ENCODE assay signal across 11 cellular contexts in genomic region chr11:10310301-10310841, GRCh38. TPM values are rescaled to one million over a fixed set of nuclear protein-coding genes. Genes with fewer than 3 reads are reported as not detected.
DNase-seq lines count a peak whose midpoint lies in the region; ATAC-seq, FAIRE-seq and TF ChIP-seq lines count a peak whose summit lies in the region.
"Had no signal": no experiment of that assay in that cellular context is flagged by ENCODE, and none has a peak within 500 bp of the region (broad histone marks: within the 10 kb centered on the region; RNA-seq: fewer than 3 reads in every experiment).

No MANE protein-coding gene starts in this region.

- no CpG with 5 or more reads among the region's 3 CpGs for WGBS in IMR-90 (ENCODE audit: extremely low coverage in 2 of 2, insufficient read length in 1 of 2), 2 experiments

- peak overlapping the region; percentile 4; the same call in 1 of the 3 replicates for H2BK15ac ChIP-seq in IMR-90 (ENCODE audit: low read depth, low read length)

- H2BK20ac ChIP-seq in IMR-90 (ENCODE audit: low read depth, low read length): peak overlapping the region; percentile 33; the same call in 1 of the 2 replicates

- no peak overlapping the region for H3K27ac ChIP-seq in IMR-90 (ENCODE audit: insufficient read depth, low read length)
- H3K27ac ChIP-seq in colonic mucosa: peak overlapping the region; percentile 97
- peak overlapping the region; percentile 85 to 93 (median 89) for H3K27ac ChIP-seq in gastrocnemius medialis
- H3K27ac ChIP-seq in effector memory CD4-positive, alpha-beta T cell (ENCODE audit: insufficient read depth, low read length, poor library complexity, severe bottlenecking): no peak overlapping the region

- H3K4me1 ChIP-seq in IMR-90 (ENCODE audit: control insufficient read depth, insufficient read depth, low read length) (peaks cover 5% of the 10 kb centered on the region), colonic mucosa (peaks cover 5% of the 10 kb centered on the region), gastrocnemius medialis (peaks cover 34 to 42% of the 10 kb centered on the region in 2 donors)
- H3K4me1 ChIP-seq in effector memory CD4-positive, alpha-beta T cell (ENCODE audit: control insufficient read depth, insufficient read depth, low read length, poor library complexity, severe bottlenecking): peaks cover 30% of the 10 kb centered on the region

- H4K8ac ChIP-seq in IMR-90 (ENCODE audit: low read depth in 2 of 2, low read length in 2 of 2): no peak overlapping the region; a peak in 1 of 4 replicates

- H3K9ac ChIP-seq in IMR-90 (ENCODE audit: low read depth, low read length): no peak overlapping the region
- no peak overlapping the region for H3K9ac ChIP-seq in colonic mucosa (ENCODE audit: low read depth in 2 of 2, low read length in 2 of 2)

- peak overlapping the region; percentile 19; the same call in 1 of the 2 replicates for H3K18ac ChIP-seq in IMR-90 (ENCODE audit: low read depth, low read length)

- peak overlapping the region; percentile 31; the same call in 1 of the 2 replicates for H3K4ac ChIP-seq in IMR-90 (ENCODE audit: low read depth, low read length)

- H2AK9ac ChIP-seq in IMR-90 (replicated peaks; ENCODE audit: low read depth, low read length, poor library complexity): no peak overlapping the region

- H3K14ac ChIP-seq in IMR-90 (replicated peaks; ENCODE audit: low read depth, low read length): no peak overlapping the region

- peaks cover 38% of the 10 kb centered on the region for H4K20me1 ChIP-seq in IMR-90 (ENCODE audit: insufficient read depth, low read length)

- H3K9me1 ChIP-seq in IMR-90 (ENCODE audit: insufficient read depth, low read length): peaks cover 4% of the 10 kb centered on the region; the same call in 1 of the 2 replicates

- H2AFZ ChIP-seq in IMR-90 (replicated peaks; ENCODE audit: low read length, poor library complexity): no peak overlapping the region

- DNase-seq in GM12891 (ENCODE audit: insufficient read length, low spot score) (no peak), IMR-90 (peak; percentile 68), colonic mucosa (no peak), gastrocnemius medialis (no peak)
- no peak for DNase-seq in activated effector memory CD4-positive, alpha-beta T cell treated with anti-CD3 and anti-CD28 coated beads, Interleukin-2, amount 50 U/mL, for 16 hours
- no peak for DNase-seq in effector memory CD4-positive, alpha-beta T cell
- DNase-seq: activated T-cell treated with anti-CD3 and anti-CD28 coated beads, Interleukin-2, amount 50 U/mL, for 72 hours; mucosa of descending colon; NCI-H1436 had no signal

- TF ChIP-seq CTCF in IMR-90 (conservative IDR thresholded peaks at IDR 0.05; ENCODE audit: low read depth, low read length) (0 out of 2 replicates have a peak, but pooled peaks have one; percentile 6), colonic mucosa (IDR thresholded peaks at IDR 0.05) (no peak), gastrocnemius medialis (IDR thresholded peaks at IDR 0.05 in 4 of 5, conservative IDR thresholded peaks at IDR 0.05 in 1 of 5) (no peak)

- TF ChIP-seq RAD21 in IMR-90 (IDR thresholded peaks at IDR 0.05; ENCODE audit: low read length): no peak

- no peak overlapping the region for H4K91ac ChIP-seq in IMR-90 (ENCODE audit: insufficient read depth, low read depth, low read length)

- intact Hi-C loops in IMR-90 (cut with micrococcal nuclease) (no loop called here), colonic mucosa (cut with DNase I) (no loop called here), gastrocnemius medialis (cut with DNase I; ENCODE audit: low total_unique reads) (no loop called here)

- no peak overlapping the region for H4K5ac ChIP-seq in IMR-90 (ENCODE audit: low read depth, low read length)

- no peaks in the 10 kb centered on the region for H3K9me3 ChIP-seq in IMR-90 (ENCODE audit: control insufficient read depth, insufficient read depth, low read length)
- no peaks in the 10 kb centered on the region for H3K9me3 ChIP-seq in colonic mucosa
- H3K9me3 ChIP-seq in gastrocnemius medialis: no peaks in the 10 kb centered on the region
- no peaks in the 10 kb centered on the region for H3K9me3 ChIP-seq in effector memory CD4-positive, alpha-beta T cell (ENCODE audit: control insufficient read depth, low read length)
- H3K9me3 ChIP-seq: mucosa of descending colon had no signal

- H2BK5ac ChIP-seq in IMR-90 (ENCODE audit: low read depth, low read length, poor library complexity, severe bottlenecking): peak overlapping the region; percentile 39

- no peak overlapping the region for H3K56ac ChIP-seq in IMR-90 (ENCODE audit: extremely low read depth, insufficient read depth, low read length)

- H3K4me3 ChIP-seq in IMR-90 (ENCODE audit: insufficient read depth, low read depth, low read length) (no peak overlapping the region), colonic mucosa (no peak overlapping the region), gastrocnemius medialis (no peak overlapping the region)
- no peak overlapping the region for H3K4me3 ChIP-seq in effector memory CD4-positive, alpha-beta T cell (ENCODE audit: insufficient read depth, low read depth, low read length, poor library complexity, severe bottlenecking)
- H3K4me3 ChIP-seq: mucosa of descending colon, smooth muscle cell had no signal

- FAIRE-seq in GM12891 (lab: Jason Lieb, UNC): peak; percentile 68

- no TSS peak for BruUV-seq in IMR-90 (replicated peaks; lab: Mats Ljungman, UMichigan)

- H3K79me1 ChIP-seq in IMR-90 (ENCODE audit: low read depth in 1 of 2, low read length in 2 of 2): peaks cover 0 to 17% of the 10 kb centered on the region in 2 experiments; a peak in 2 of 4 replicates

- H2BK120ac ChIP-seq in IMR-90 (ENCODE audit: low read depth, low read length): peak overlapping the region; percentile 29; the same call in 1 of the 2 replicates

- H3K4me2 ChIP-seq in IMR-90 (ENCODE audit: low read depth, low read length): no peak overlapping the region
- H3K4me2 ChIP-seq: smooth muscle cell had no signal

- no peak overlapping the region for H3K23ac ChIP-seq in IMR-90 (ENCODE audit: low read depth, low read length)

- dilution Hi-C loops in IMR-90 (cut with HindIII; ENCODE audit: low sequenced_read_pairs, unreplicated experiment): no loop called here

- peaks cover 22% of the 10 kb centered on the region for H3K36me3 ChIP-seq in IMR-90 (ENCODE audit: control insufficient read depth, insufficient read depth, low read length)
- H3K36me3 ChIP-seq in colonic mucosa: no peaks in the 10 kb centered on the region
- H3K36me3 ChIP-seq in gastrocnemius medialis: no peaks in the 10 kb centered on the region
- no peaks in the 10 kb centered on the region for H3K36me3 ChIP-seq in effector memory CD4-positive, alpha-beta T cell (ENCODE audit: control insufficient read depth, insufficient read depth, low read length)

- H3K27me3 ChIP-seq in IMR-90 (ENCODE audit: control insufficient read depth, insufficient read depth, low read length): no peaks in the 10 kb centered on the region
- H3K27me3 ChIP-seq in colonic mucosa: no peaks in the 10 kb centered on the region
- peaks cover 0 to 5% (median 0%) of the 10 kb centered on the region in 3 donors for H3K27me3 ChIP-seq in gastrocnemius medialis
- peaks cover 12% of the 10 kb centered on the region for H3K27me3 ChIP-seq in effector memory CD4-positive, alpha-beta T cell (replicated peaks; ENCODE audit: control insufficient read depth, insufficient read depth, low read length, poor library complexity, severe bottlenecking)

- peak overlapping the region; percentile 16; the same call in 1 of the 2 replicates for H2AK5ac ChIP-seq in IMR-90 (ENCODE audit: low read depth, low read length)

- TF ChIP-seq POLR2A in GM12891 (IDR thresholded peaks at IDR 0.05; ENCODE audit: low read depth, low read length) (no peak), IMR-90 (IDR thresholded peaks at IDR 0.05; ENCODE audit: low read depth, low read length) (0 out of 2 replicates have a peak, but pooled peaks have one; percentile 18), gastrocnemius medialis (IDR thresholded peaks at IDR 0.05) (no peak)

- POLR2A ChIA-PET in IMR-90 (lab: Charles Lee; ENCODE audit: unreplicated experiment): interaction anchor here (0.5 to 3.7 kb wide), 11 partner anchors 8 to 551 kb away, joined by 3 to 28 read pairs (median 5); no protein-coding TSS in a partner anchor

- no peak for ATAC-seq in IMR-90 (ENCODE audit: low read depth)
- ATAC-seq in gastrocnemius medialis: no peak
- ATAC-seq in HG03108 (IDR thresholded peaks at IDR 0.05; ENCODE audit: unreplicated experiment): no peak
- ATAC-seq: activated T-cell treated with anti-CD3 and anti-CD28 coated beads, Interleukin-2, amount 50 U/mL, for 72 hours; mucosa of descending colon had no signal

- in situ Hi-C loops in IMR-90 (cut with MboI; ENCODE audit: low sequenced_read_pairs): loop anchor here (25.0 kb wide), 1 partner anchor 698 kb away; no protein-coding TSS in a partner anchor
- in situ Hi-C loops in gastrocnemius medialis (cut with MboI; ENCODE audit: low sequenced_read_pairs in 4 of 4): loop anchor here (10.0 to 25.0 kb wide), 7 partner anchors 54 to 548 kb away; no protein-coding TSS in a partner anchor

- CTCF ChIA-PET in IMR-90 (lab: Yijun Ruan, JAX): interaction anchor here (1.0 to 2.4 kb wide), 2 partner anchors 41 to 56 kb away, joined by 4 to 12 read pairs; no protein-coding TSS in a partner anchor

TF ChIP-seq in GM12891, 5 proteins besides CTCF, POLR2A, EP300 and RAD21 (continues in another document):
- no peak for TF ChIP-seq SPI1 (IDR thresholded peaks at IDR 0.05; ENCODE audit: low read depth, low read length)
- TF ChIP-seq POLR2AphosphoS5 (IDR thresholded peaks at IDR 0.05; ENCODE audit: low read depth, low read length): no peak
- no peak for TF ChIP-seq TAF1 (IDR thresholded peaks at IDR 0.05; ENCODE audit: low read depth, low read length)
- TF ChIP-seq POU2F2 (IDR thresholded peaks at IDR 0.05; ENCODE audit: low read depth, low read length): no peak

TF ChIP-seq in IMR-90, 13 proteins besides CTCF, POLR2A, EP300 and RAD21:
- TF ChIP-seq SMC3 (IDR thresholded peaks at IDR 0.05; ENCODE audit: low read depth, low read length) (no peak), MAZ (IDR thresholded peaks at IDR 0.05; ENCODE audit: borderline replicate concordance, low read depth, low read length) (peak; percentile 18; the same call in 1 of the 2 replicates)

RNA-seq across cellular contexts. Expression of gene ADM, which starts 5.5 kb away (rescaled TPM):
- polyA plus RNA-seq in GM12891 (2012; ENCODE audit: low read depth, missing spikeins): 2.0 TPM
- total RNA-seq in IMR-90 (2012; rRNA removed): 328 and 559 TPM in 2 replicates
- polyA plus RNA-seq in IMR-90 (2012; rRNA removed): 268 and 357 TPM in 2 replicates
- polyA plus RNA-seq in IMR-90 (2012; cell fraction: cytosol; rRNA removed): 627 and 1,317 TPM in 2 replicates
- 480 and 671 TPM in 2 replicates for polyA plus RNA-seq in IMR-90 (2012; cell fraction: nucleus; rRNA removed; ENCODE audit: low replicate concordance)
- total RNA-seq in colonic mucosa: 10 to 100 TPM; 33.0 to 42.4 TPM
- 100 to 1,000 TPM in 1 of 4 donors, 10 to 100 TPM in 3; 40.4 to 194 (median 57.7) TPM for total RNA-seq in gastrocnemius medialis

RNA-seq across cellular contexts. Expression of gene SBF2, which starts 16.4 kb away (rescaled TPM):
- 1.4 TPM for polyA plus RNA-seq in GM12891 (2012; ENCODE audit: low read depth, missing spikeins)
- 45.8 and 51.8 TPM in 2 replicates for total RNA-seq in IMR-90 (2012; rRNA removed)
- 21.7 and 23.8 TPM in 2 replicates for polyA plus RNA-seq in IMR-90 (2012; rRNA removed)
- polyA plus RNA-seq in IMR-90 (2012; cell fraction: cytosol; rRNA removed): 7.6 and 9.9 TPM in 2 replicates
- 13.3 and 78.3 TPM in 2 replicates for polyA plus RNA-seq in IMR-90 (2012; cell fraction: nucleus; rRNA removed; ENCODE audit: low replicate concordance)
- total RNA-seq in colonic mucosa: 10 to 100 TPM; 30.5 to 47.0 TPM
- 10 to 100 TPM; 19.3 to 28.1 (median 25.8) TPM for total RNA-seq in gastrocnemius medialis

Comparison
In these comparisons a context has a peak if more than half of its experiments do, and no peak if none do; other contexts are left out.
1. H3K27ac ChIP-seq: peak in colonic mucosa (single experiment) and gastrocnemius medialis (4 of 4); none in IMR-90 (single experiment) and effector memory CD4-positive, alpha-beta T cell (single experiment).